19 cellular contexts compared by ENCODE assay signal in the genomic region with DNA sequence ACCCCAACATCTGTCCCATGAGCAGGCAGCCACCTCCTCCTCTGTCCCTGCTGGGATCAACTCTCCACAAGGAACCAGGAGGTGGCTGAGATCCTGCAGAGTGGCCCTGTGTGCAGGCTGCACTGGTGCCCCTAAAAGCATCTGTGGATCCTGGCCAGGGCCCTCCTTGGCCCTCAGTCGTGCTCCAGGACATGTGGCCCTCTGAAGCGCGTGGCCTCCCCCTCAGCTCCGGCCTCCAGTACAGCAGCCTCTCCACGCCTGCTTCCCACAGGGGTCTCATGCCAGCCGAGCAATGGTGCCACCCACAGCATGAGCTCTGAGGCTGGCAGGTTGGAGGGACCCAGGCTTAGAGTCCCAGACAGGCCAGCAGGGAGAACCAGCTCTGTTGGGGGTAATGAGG.
DNase-seq lines count a peak whose midpoint lies in the region; ATAC-seq lines count a peak whose summit lies in the region.
"Had no signal": no experiment of that assay in that cellular context is flagged by ENCODE, and none has a peak within 500 bp of the region (broad histone marks: within the 10 kb centered on the region; RNA-seq: fewer than 3 reads in every experiment).

No MANE protein-coding gene starts in this region.

- no peak overlapping the region for H3K4me3 ChIP-seq in Karpas-422 (ENCODE audit: low read length)
- H3K4me3 ChIP-seq: GM23338, SK-N-MC had no signal

- H3K27ac ChIP-seq in Karpas-422 (ENCODE audit: low read length) (no peak overlapping the region), angular gyrus (ENCODE audit: low read depth, low read length) (peak overlapping the region; percentile 50), layer of hippocampus (ENCODE audit: low read depth, low read length) (peak overlapping the region; percentile 63), substantia nigra (ENCODE audit: low read depth, low read length, poor library complexity, severe bottlenecking) (peak overlapping the region; percentile 85)
- H3K27ac ChIP-seq: SK-N-MC had no signal

- no peak overlapping the region for H3K4me2 ChIP-seq in Karpas-422 (ENCODE audit: low read depth, low read length, poor library complexity, severe bottlenecking)
- H3K4me2 ChIP-seq: GM23338 had no signal

- no peak overlapping the region for H2AFZ ChIP-seq in Karpas-422 (ENCODE audit: low read length)
- H2AFZ ChIP-seq: GM23338 had no signal

- H3K4me1 ChIP-seq in Karpas-422 (ENCODE audit: low read length), result no peaks in the 10 kb centered on the region

- no peaks in the 10 kb centered on the region for H4K20me1 ChIP-seq in Karpas-422 (ENCODE audit: insufficient read depth, low read depth, low read length)

- peak; percentile 20 for DNase-seq in Karpas-422
- peak in 7 of 49 donors; percentile 1 to 19 (median 10) for DNase-seq in substantia nigra (lab: John Stamatoyannopoulos, UW)
- no peak for DNase-seq in NCI-H1105 treated with DMSO at 0.1 percent for 48 hours (lab: John Stamatoyannopoulos, UW)
- DNase-seq in dedifferentiated amniotic fluid mesenchymal stem cell (ENCODE audit: extremely low spot score), result no peak
- DNase-seq: CD4-positive, CD25-positive, alpha-beta regulatory T cell; EL; GF-D8; HCEC 1CT; NCI-H1417 treated with DMSO at 0.1 percent for 48 hours; NCI-H187; NCI-H2107; NCI-H446 treated with DMSO at 0.1 percent for 48 hours; NCI-H526 treated with DMSO at 0.1 percent for 48 hours; OCI-M1 had no signal

- ATAC-seq in GM19467 (IDR thresholded peaks at IDR 0.05; ENCODE audit: unreplicated experiment), result no peak

- H3K9me2 ChIP-seq in Karpas-422 (replicated peaks; ENCODE audit: insufficient read depth, low read length), result no peaks in the 10 kb centered on the region

- H3K79me2 ChIP-seq in Karpas-422 (ENCODE audit: low read length), result no peaks in the 10 kb centered on the region

- H3K36me3 ChIP-seq in Karpas-422 (ENCODE audit: insufficient read depth, low read length), result no peaks in the 10 kb centered on the region

- H3K9me3 ChIP-seq in Karpas-422 (ENCODE audit: low read length), result no peaks in the 10 kb centered on the region

- H3K27me3 ChIP-seq in Karpas-422 (ENCODE audit: low read length) (no peaks in the 10 kb centered on the region), layer of hippocampus (ENCODE audit: control insufficient read depth, insufficient read depth, low read length) (no peaks in the 10 kb centered on the region)

- H3K9ac ChIP-seq in Karpas-422 (ENCODE audit: low read length), result no peak overlapping the region
